8 cellular contexts compared by ENCODE assay signal in genomic region chr20:30283502-30284360, GRCh38.
DNase-seq lines count a peak whose midpoint lies in the region; ATAC-seq and TF ChIP-seq lines count a peak whose summit lies in the region.
"Not testable (repeated sequence)": the region's sequence is repeated elsewhere in the genome, so short reads cannot be mapped to it uniquely, and the experiment has no call there.

No MANE protein-coding gene starts in this region.

- not testable (repeated sequence) for H4K20me1 ChIP-seq in GM23338 (replicated peaks; ENCODE audit: insufficient read depth)

- H3K27ac ChIP-seq in ACC112 (ENCODE audit: low read depth, low read length); GM23338 (ENCODE audit: low read depth); muscle layer of duodenum (ENCODE audit: low read length): not testable (repeated sequence)
- peak overlapping the region in 2 of 4 donors; percentile 46 to 83 for H3K27ac ChIP-seq in gastroesophageal sphincter

- H3K36me3 Mint-ChIP-seq in GM23338 (ENCODE audit: low read depth) = peaks cover 10% of the 10 kb centered on the region

- peak overlapping the region; percentile 67 for H3K4me3 Mint-ChIP-seq in GM23338

- H3F3A ChIP-seq in GM23338 (replicated peaks; ENCODE audit: low read depth) = not testable (repeated sequence)

- not testable (repeated sequence) for H3K79me2 ChIP-seq in ACC112 (ENCODE audit: control insufficient read depth, insufficient read depth, low read length, unreplicated experiment); GM23338 (replicated peaks; ENCODE audit: insufficient read depth)

- not testable (repeated sequence) for H3K9me3 ChIP-seq in gastroesophageal sphincter; muscle layer of duodenum (ENCODE audit: control insufficient read depth in 1 of 2, low read length in 2 of 2)

- H2AFZ ChIP-seq in ACC112 (ENCODE audit: low read length, unreplicated experiment) = peak overlapping the region; percentile 51
- 0 out of 2 replicates have a peak overlapping the region, but pooled peaks have one; percentile 74 for H2AFZ ChIP-seq in GM23338

- H3K4me3 ChIP-seq in ACC112 (ENCODE audit: low read depth, low read length) (peak overlapping the region; percentile 73), GM23338 (peak overlapping the region; percentile 73), gastroesophageal sphincter (peak overlapping the region; percentile 31 to 62), muscle layer of duodenum (ENCODE audit: low read depth in 1 of 2, low read length in 2 of 2) (peak overlapping the region; percentile 54 to 62)

- not testable (repeated sequence) for H3K9me2 ChIP-seq in GM23338 (ENCODE audit: insufficient read depth)

- H3K36me3 ChIP-seq in ACC112 (ENCODE audit: insufficient read depth, low read length); GM23338 (ENCODE audit: insufficient read depth); gastroesophageal sphincter; muscle layer of duodenum (ENCODE audit: control insufficient read depth in 1 of 2, insufficient read depth in 2 of 2, low read length in 2 of 2): not testable (repeated sequence)

- H3K27me3 Mint-ChIP-seq in GM23338 (ENCODE audit: insufficient read depth, low read depth, poor library complexity) = peaks cover 19% of the 10 kb centered on the region

- not testable (repeated sequence) for TF ChIP-seq EP300 in gastroesophageal sphincter (IDR thresholded peaks at IDR 0.05)

- peak; percentile 77 for DNase-seq in GM23338 (ENCODE audit: low spot score)
- DNase-seq in NCI-H524 (lab: John Stamatoyannopoulos, UW) = peak; percentile 83 to 94
- DNase-seq in activated CD4-positive, alpha-beta T cell treated with anti-CD3 and anti-CD28 coated beads, Interleukin-2, amount 50 U/mL, for 4 hours = peak; percentile 72 to 80
- DNase-seq in anterior cingulate cortex (lab: John Stamatoyannopoulos, UW) = peak in 51 of 58 donors; percentile 2 to 91 (median 67)
- DNase-seq in stimulated activated CD4-positive, alpha-beta T cell treated with anti-CD3 and anti-CD28 coated beads, TNF-alpha, amount 100 ng/mL, for 1 hour (ENCODE audit: low read depth in 3 of 3, low spot score in 1 of 3) = peak; percentile 39 to 72 (median 70)

- peaks cover 54% of the 10 kb centered on the region for H3K9me3 Mint-ChIP-seq in GM23338

- H3K4me2 ChIP-seq in GM23338 = peak overlapping the region; percentile 83

- H3K4me1 ChIP-seq in ACC112 (ENCODE audit: control insufficient read depth, insufficient read depth, low read length, unreplicated experiment); muscle layer of duodenum (ENCODE audit: control insufficient read depth in 1 of 2, insufficient read depth in 2 of 2, low read length in 2 of 2): not testable (repeated sequence)
- H3K4me1 ChIP-seq in GM23338 (ENCODE audit: insufficient read depth) = peaks cover 15% of the 10 kb centered on the region; the same call in 1 of the 2 replicates
- peaks cover 0 to 49% (median 0%) of the 10 kb centered on the region in 3 donors for H3K4me1 ChIP-seq in gastroesophageal sphincter

- 37% methylated on average over 14 of the region's 53 CpGs; no CpG with 5 or more reads in 1 of the 2 donors for WGBS in gastroesophageal sphincter (ENCODE audit: low coverage in 1 of 2), 2 donors

- not testable (repeated sequence) for H3K27me3 ChIP-seq in ACC112 (ENCODE audit: insufficient read depth, low read length); gastroesophageal sphincter; muscle layer of duodenum (ENCODE audit: low read depth, low read length)
- peaks cover 12% of the 10 kb centered on the region; the same call in 1 of the 2 replicates for H3K27me3 ChIP-seq in GM23338 (ENCODE audit: insufficient read depth)

- TF ChIP-seq CTCF in GM23338 (conservative IDR thresholded peaks at IDR 0.05; ENCODE audit: low read depth in 2 of 2); gastroesophageal sphincter (IDR thresholded peaks at IDR 0.05): not testable (repeated sequence)

- not testable (repeated sequence) for H3K27ac Mint-ChIP-seq in GM23338

- ATAC-seq in GM23338, gastroesophageal sphincter: not testable (repeated sequence)

- TF ChIP-seq POLR2A in gastroesophageal sphincter (IDR thresholded peaks at IDR 0.05) = not testable (repeated sequence)

- H3K4me1 Mint-ChIP-seq in GM23338 = peaks cover 16% of the 10 kb centered on the region
